Comparison of ENCODE assay signal across 22 cellular contexts in genomic region chr10:114645729-114646128, GRCh38.
"Had no signal": no experiment of that assay in that cellular context is flagged by ENCODE, and none has a peak within 500 bp of the region (broad histone marks: within the 10 kb centered on the region; RNA-seq: fewer than 3 reads in every experiment).

No MANE protein-coding gene starts in this region.

- H3K4me1 Mint-ChIP-seq: activated naive CD4-positive, alpha-beta T cell treated with anti-CD3 and anti-CD28 coated beads, Interleukin-2, amount 10 ng/mL, durations not matched to agents 7 days and 5 days had no signal

- H3K36me3 ChIP-seq: SJSA1 had no signal

- H3K4me3 ChIP-seq: SJSA1 had no signal

- DNase-seq: activated CD4-positive, alpha-beta T cell treated with anti-CD3 and anti-CD28 coated beads for 4 hours; activated CD8-positive, alpha-beta memory T cell treated with anti-CD3 and anti-CD28 coated beads, Interleukin-2, amount 50 U/mL, for 4 hours; activated CD8-positive, alpha-beta T cell treated with anti-CD3 and anti-CD28 coated beads for 36 hours; activated gamma-delta T cell treated with Interleukin-2 at 50 U/mL for 16 hours; activated naive CD4-positive, alpha-beta T cell treated with anti-CD3 and anti-CD28 coated beads, Interleukin-2, amount 10 ng/mL, durations not matched to agents 7 days and 5 days; activated naive CD8-positive, alpha-beta T cell treated with anti-CD3 and anti-CD28 coated beads for 36 hours; activated T-cell treated with anti-CD3 and anti-CD28 coated beads, Interleukin-2, amount 50 U/mL, for 72 hours; anterior cingulate cortex; MM.1S; NCI-H1048; NCI-H1930; NCI-H2171; NCI-H2227 treated with DMSO at 0.1 percent for 48 hours; NCI-H69; NK-92 treated with Interleukin-12 subunit alpha and Interleukin-12 subunit beta, amount 100 ng/mL, for 24 hours; OCI-M1; SHP77 had no signal

- H3K36me3 Mint-ChIP-seq: activated naive CD4-positive, alpha-beta T cell treated with anti-CD3 and anti-CD28 coated beads, Interleukin-2, amount 10 ng/mL, durations not matched to agents 7 days and 5 days; activated naive CD8-positive, alpha-beta T cell treated with anti-CD3 and anti-CD28 coated beads for 36 hours had no signal

- H3K27me3 Mint-ChIP-seq: activated CD8-positive, alpha-beta T cell treated with anti-CD3 and anti-CD28 coated beads for 36 hours; activated naive CD8-positive, alpha-beta T cell treated with anti-CD3 and anti-CD28 coated beads for 36 hours had no signal

- H3K9me3 Mint-ChIP-seq: activated CD8-positive, alpha-beta T cell treated with anti-CD3 and anti-CD28 coated beads for 36 hours; activated naive CD4-positive, alpha-beta T cell treated with anti-CD3 and anti-CD28 coated beads, Interleukin-2, amount 10 ng/mL, durations not matched to agents 7 days and 5 days; activated naive CD8-positive, alpha-beta T cell treated with anti-CD3 and anti-CD28 coated beads for 36 hours; activated T-cell treated with anti-CD3 and anti-CD28 coated beads, Interleukin-2, amount 50 U/mL, for 72 hours; activated T-helper 2 cell treated with anti-CD3 and anti-CD28 coated beads, Interferon-gamma antibody, Interleukin-2, Interleukin-4, amounts not matched to agents 10 μg/mL and 5 μg/mL and 100 μg/mL, durations not matched to agents 14 hours and 24 hours and 36 hours; T-helper 1 cell treated with Interleukin-12 subunit alpha and Interleukin-12 subunit beta and Interleukin-4 antibody, amounts not matched to agents 30 μg/mL and 1 μg/mL, for 36 hours had no signal

- H3K27me3 ChIP-seq: SJSA1 had no signal

- H3K27ac ChIP-seq: SJSA1 had no signal

- H3K4me3 Mint-ChIP-seq: activated CD8-positive, alpha-beta T cell treated with anti-CD3 and anti-CD28 coated beads for 36 hours; activated naive CD4-positive, alpha-beta T cell treated with anti-CD3 and anti-CD28 coated beads, Interleukin-2, amount 10 ng/mL, durations not matched to agents 7 days and 5 days; activated naive CD8-positive, alpha-beta T cell treated with anti-CD3 and anti-CD28 coated beads for 36 hours; activated T-cell treated with anti-CD3 and anti-CD28 coated beads, Interleukin-2, amount 50 U/mL, for 72 hours; T-helper 1 cell treated with Interleukin-12 subunit alpha and Interleukin-12 subunit beta and Interleukin-4 antibody, amounts not matched to agents 30 μg/mL and 1 μg/mL, for 36 hours had no signal

- ATAC-seq: activated CD4-positive, CD25-positive, alpha-beta regulatory T cell treated with anti-CD3 and anti-CD28 coated beads, Interleukin-2, amount 50 U/mL, for 24 hours; activated CD8-positive, alpha-beta T cell treated with anti-CD3 and anti-CD28 coated beads for 36 hours; activated T-cell treated with anti-CD3 and anti-CD28 coated beads, Interleukin-2, amount 50 U/mL, for 72 hours had no signal

- FAIRE-seq: RCC 7860 had no signal

- H3K9me3 ChIP-seq: SJSA1 had no signal

- H3K27ac Mint-ChIP-seq: activated CD8-positive, alpha-beta T cell treated with anti-CD3 and anti-CD28 coated beads for 36 hours; activated naive CD4-positive, alpha-beta T cell treated with anti-CD3 and anti-CD28 coated beads, Interleukin-2, amount 10 ng/mL, durations not matched to agents 7 days and 5 days; activated naive CD8-positive, alpha-beta T cell treated with anti-CD3 and anti-CD28 coated beads for 36 hours; activated T-cell treated with anti-CD3 and anti-CD28 coated beads, Interleukin-2, amount 50 U/mL, for 72 hours; activated T-helper 2 cell treated with anti-CD3 and anti-CD28 coated beads, Interferon-gamma antibody, Interleukin-2, Interleukin-4, amounts not matched to agents 10 μg/mL and 5 μg/mL and 100 μg/mL, durations not matched to agents 14 hours and 24 hours and 36 hours; T-helper 1 cell treated with Interleukin-12 subunit alpha and Interleukin-12 subunit beta and Interleukin-4 antibody, amounts not matched to agents 30 μg/mL and 1 μg/mL, for 36 hours had no signal
